In the genomic region with DNA sequence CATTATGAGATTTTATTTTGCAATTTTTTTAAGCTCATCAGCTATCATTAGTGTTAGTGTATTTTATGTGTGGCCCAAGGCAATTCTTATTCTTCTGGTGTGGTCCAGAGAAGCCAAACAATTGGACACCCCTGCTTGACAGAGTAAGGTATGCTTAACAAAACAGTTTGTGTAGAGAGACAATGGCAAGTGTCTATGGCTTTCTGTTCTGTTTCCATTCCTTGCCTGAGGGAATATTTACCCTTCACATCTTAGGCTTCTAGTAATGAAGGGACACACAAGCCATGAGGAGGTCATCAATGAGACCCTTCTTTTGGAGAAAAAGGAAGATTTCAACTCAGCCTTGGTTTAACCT, we compare ENCODE assay signal across 14 cellular contexts.
DNase-seq lines count a peak whose midpoint lies in the region; ATAC-seq and TF ChIP-seq lines count a peak whose summit lies in the region.
"Had no signal": no experiment of that assay in that cellular context is flagged by ENCODE, and none has a peak within 500 bp of the region (broad histone marks: within the 10 kb centered on the region; RNA-seq: fewer than 3 reads in every experiment).

No MANE protein-coding gene starts in this region.

- peak; percentile 60 for ATAC-seq in thoracic aorta (ENCODE audit: insufficient number of reproducible peaks, low FRiP score, low read depth)
- ATAC-seq: CD8-positive, alpha-beta T cell; GM12878 had no signal

- H3K4me3 ChIP-seq in thoracic aorta (no peak overlapping the region), uterus (no peak overlapping the region)
- H3K4me3 ChIP-seq: BLaER1 treated with 17β-estradiol and CSF1 and Interleukin-3, amounts not matched to agents 10 nM and 100 nM; GM12878; GM23248 had no signal

- H3K27ac ChIP-seq in thoracic aorta (no peak overlapping the region), uterus (no peak overlapping the region), caudate nucleus (ENCODE audit: low read depth, low read length) (no peak overlapping the region)
- H3K27ac ChIP-seq: BLaER1 treated with 17β-estradiol and CSF1 and Interleukin-3, amounts not matched to agents 10 nM and 100 nM; GM23248 had no signal

- no peak for TF ChIP-seq CTCF in thoracic aorta (IDR thresholded peaks at IDR 0.05)
- TF ChIP-seq CTCF in uterus (IDR thresholded peaks at IDR 0.05), result no peak

- H3K4me1 ChIP-seq in thoracic aorta (ENCODE audit: control insufficient read depth in 1 of 2, low read depth in 2 of 2) (no peaks in the 10 kb centered on the region), uterus (no peaks in the 10 kb centered on the region)
- H3K4me1 ChIP-seq: BLaER1 treated with 17β-estradiol and CSF1 and Interleukin-3, amounts not matched to agents 10 nM and 100 nM had no signal

- DNase-seq in ELF-1 (ENCODE audit: low read depth, low spot score) (peak; percentile 70), NCI-H69 (lab: John Stamatoyannopoulos, UW) (peak; percentile 12), islet precursor cell (peak; percentile 55), thoracic aorta (ENCODE audit: low spot score) (no peak), uterus (no peak), caudate nucleus (lab: John Stamatoyannopoulos, UW) (no peak)
- no peak for DNase-seq in effector CD8-positive, alpha-beta T cell (lab: John Stamatoyannopoulos, UW)
- DNase-seq: Calu3; CD8-positive, alpha-beta T cell; DMS79 treated with DMSO at 0.1 percent for 48 hours; GM23248; HCEC 1CT had no signal

- H3K27me3 ChIP-seq in thoracic aorta (replicated peaks; ENCODE audit: insufficient read depth) (no peaks in the 10 kb centered on the region), uterus (no peaks in the 10 kb centered on the region)
- H3K27me3 ChIP-seq: BLaER1 treated with 17β-estradiol and CSF1 and Interleukin-3, amounts not matched to agents 10 nM and 100 nM had no signal

- intact Hi-C loops in uterus (cut with DNase I; ENCODE audit: low total_unique reads), result no loop called here

- TF ChIP-seq POLR2A in uterus (IDR thresholded peaks at IDR 0.05), result no peak

- H3K36me3 ChIP-seq in thoracic aorta, result no peaks in the 10 kb centered on the region
- H3K36me3 ChIP-seq in uterus, result no peaks in the 10 kb centered on the region
- H3K36me3 ChIP-seq: BLaER1 treated with 17β-estradiol and CSF1 and Interleukin-3, amounts not matched to agents 10 nM and 100 nM had no signal

- H3K9me3 ChIP-seq in thoracic aorta, result no peaks in the 10 kb centered on the region
- H3K9me3 ChIP-seq in uterus, result no peaks in the 10 kb centered on the region
- H3K9me3 ChIP-seq: BLaER1 treated with 17β-estradiol and CSF1 and Interleukin-3, amounts not matched to agents 10 nM and 100 nM had no signal

Comparison
In these comparisons a context has a peak if more than half of its experiments do, and no peak if none do; other contexts are left out.
1. DNase-seq: peak in ELF-1 (single experiment), NCI-H69 (single experiment) and islet precursor cell (single experiment); none in thoracic aorta (single experiment), uterus (0 of 2), effector CD8-positive, alpha-beta T cell (single experiment) and caudate nucleus (0 of 61).